ENCODE assay signal across 18 cellular contexts in genomic region chr1:17040135-17040534, GRCh38. TPM values are rescaled to one million over a fixed set of nuclear protein-coding genes. Genes with fewer than 3 reads are reported as not detected.
A peak's percentile ranks its signal among the peaks of the same experiment; 100 is the strongest.
DNase-seq lines count a peak whose midpoint lies in the region; ATAC-seq and TF ChIP-seq lines count a peak whose summit lies in the region.
"Had no signal": no experiment of that assay in that cellular context is flagged by ENCODE, and none has a peak within 500 bp of the region (broad histone marks: within the 10 kb centered on the region; RNA-seq: fewer than 3 reads in every experiment).

No MANE protein-coding gene starts in this region.

- CTCF ChIA-PET in mammary epithelial cell (lab: Charles Lee; ENCODE audit: low non-redundant PET): interaction anchor here (0.7 kb wide), 1 partner anchor 514 kb away, joined by 9 read pairs; no protein-coding TSS in a partner anchor

- in situ Hi-C loops in mammary epithelial cell (cut with MboI; ENCODE audit: low sequenced_read_pairs in 2 of 2): loop anchor here (25.0 kb wide), 2 partner anchors 403 to 428 kb away; partner anchors contain the start of gene NBPF1 (in 1 of the 2)

- WGBS in mammary epithelial cell (ENCODE audit: low coverage, missing lambda C conversion rate): 67% methylated on average over 1 of the region's 1 CpG

- H3K4me3 ChIP-seq in KMS-11 (IDR thresholded peaks at IDR 0.05; ENCODE audit: insufficient read depth, low read depth, low read length) (no peak overlapping the region), mammary epithelial cell (replicated peaks in 1 of 3; ENCODE audit: insufficient read depth in 1 of 3, low read depth in 2 of 3, low read length in 3 of 3) (no peak overlapping the region)
- H3K4me3 ChIP-seq: A549 had no signal

- TF ChIP-seq CTCF in KMS-11 (conservative IDR thresholded peaks at IDR 0.05; ENCODE audit: low read depth, low read length) (no peak), mammary epithelial cell (conservative IDR thresholded peaks at IDR 0.05 in 1 of 2, IDR thresholded peaks at IDR 0.05 in 1 of 2; ENCODE audit: extremely low read depth in 1 of 2, insufficient read depth in 1 of 2, low read depth in 1 of 2, low read length in 2 of 2) (no peak)

- no peak overlapping the region; the same call in 1 of the 2 replicates for H3K27ac ChIP-seq in KMS-11
- no peak overlapping the region for H3K27ac ChIP-seq in mammary epithelial cell (ENCODE audit: insufficient read depth, low read depth, low read length)
- H3K27ac ChIP-seq: 22Rv1, A549, C4-2B had no signal

- H3K27me3 ChIP-seq in KMS-11 (ENCODE audit: insufficient read depth, low read depth) (no peaks in the 10 kb centered on the region), mammary epithelial cell (ENCODE audit: insufficient read depth, low read length) (no peaks in the 10 kb centered on the region)

- H3K4me3 Mint-ChIP-seq in activated T-cell treated with anti-CD3 and anti-CD28 coated beads, Interleukin-2, amount 50 U/mL, for 72 hours: no peak overlapping the region
- no peak overlapping the region for H3K4me3 Mint-ChIP-seq in activated T-cell treated with anti-CD3 and anti-CD28 coated beads, Interleukin-2, amount 50 U/mL, for 4 hours
- H3K4me3 Mint-ChIP-seq in dendritic cell treated with granulocyte-macrophage colony-stimulating factor and Interleukin-4, amounts not matched to agents 40 ng/mL and 50 ng/mL, for 4 days: no peak overlapping the region
- H3K4me3 Mint-ChIP-seq: CD4-positive, alpha-beta T cell; IgD-negative memory B cell had no signal

- H3K36me3 ChIP-seq in KMS-11 (ENCODE audit: insufficient read depth) (0 out of 2 replicates have a peak, but pooled peaks cover 4% of the 10 kb centered on the region), mammary epithelial cell (ENCODE audit: insufficient read depth, low read length) (peaks cover 29% of the 10 kb centered on the region)

- peak overlapping the region; percentile 70 for H3K27ac Mint-ChIP-seq in activated T-cell treated with anti-CD3 and anti-CD28 coated beads, Interleukin-2, amount 50 U/mL, for 72 hours
- peak overlapping the region; percentile 39 for H3K27ac Mint-ChIP-seq in dendritic cell treated with granulocyte-macrophage colony-stimulating factor and Interleukin-4, amounts not matched to agents 40 ng/mL and 50 ng/mL, for 4 days
- H3K27ac Mint-ChIP-seq: CD4-positive, alpha-beta T cell; IgD-negative memory B cell had no signal

- H3K27me3 Mint-ChIP-seq in activated T-cell treated with anti-CD3 and anti-CD28 coated beads, Interleukin-2, amount 50 U/mL, for 72 hours (ENCODE audit: low read depth): no peaks in the 10 kb centered on the region
- H3K27me3 Mint-ChIP-seq in activated T-cell treated with anti-CD3 and anti-CD28 coated beads, Interleukin-2, amount 50 U/mL, for 4 hours (ENCODE audit: low read depth): no peaks in the 10 kb centered on the region
- H3K27me3 Mint-ChIP-seq in dendritic cell treated with granulocyte-macrophage colony-stimulating factor and Interleukin-4, amounts not matched to agents 40 ng/mL and 50 ng/mL, for 4 days: no peaks in the 10 kb centered on the region
- H3K27me3 Mint-ChIP-seq: CD4-positive, alpha-beta T cell; IgD-negative memory B cell had no signal

- no peaks in the 10 kb centered on the region for H3K4me1 Mint-ChIP-seq in activated T-cell treated with anti-CD3 and anti-CD28 coated beads, Interleukin-2, amount 50 U/mL, for 72 hours (ENCODE audit: low read depth)
- peaks cover 4% of the 10 kb centered on the region for H3K4me1 Mint-ChIP-seq in activated T-cell treated with anti-CD3 and anti-CD28 coated beads, Interleukin-2, amount 50 U/mL, for 4 hours (ENCODE audit: low read depth)
- H3K4me1 Mint-ChIP-seq in dendritic cell treated with granulocyte-macrophage colony-stimulating factor and Interleukin-4, amounts not matched to agents 40 ng/mL and 50 ng/mL, for 4 days (ENCODE audit: low read depth): peaks cover 35% of the 10 kb centered on the region

- H3K4me1 ChIP-seq in KMS-11 (ENCODE audit: low read depth, poor library complexity, severe bottlenecking): peaks cover 35% of the 10 kb centered on the region
- no peaks in the 10 kb centered on the region for H3K4me1 ChIP-seq in mammary epithelial cell (ENCODE audit: insufficient read depth, low read length)
- H3K4me1 ChIP-seq: A549, Caco-2 had no signal

- BruUV-seq in mammary epithelial cell (replicated peaks; lab: Mats Ljungman, UMichigan): no TSS peak

- DNase-seq in activated T-cell treated with anti-CD3 and anti-CD28 coated beads, Interleukin-2, amount 50 U/mL, for 72 hours: no peak
- no peak for DNase-seq in activated T-cell treated with anti-CD3 and anti-CD28 coated beads, Interleukin-2, amount 50 U/mL, for 4 hours
- no peak for DNase-seq in mammary epithelial cell
- DNase-seq in activated CD4-positive, alpha-beta T cell treated with anti-CD3 and anti-CD28 coated beads for 4 hours: no peak
- DNase-seq: AML-193; Caco-2; CD4-positive, alpha-beta T cell; GOT3; H7 had no signal

- intact Hi-C loops in dendritic cell treated with granulocyte-macrophage colony-stimulating factor and Interleukin-4, amounts not matched to agents 40 ng/mL and 50 ng/mL, for 4 days (cut with micrococcal nuclease): no loop called here
- intact Hi-C loops in mammary epithelial cell (cut with micrococcal nuclease): no loop called here

- H3K79me2 ChIP-seq in KMS-11 (ENCODE audit: insufficient read depth, low read depth) (peaks cover 11% of the 10 kb centered on the region), mammary epithelial cell (ENCODE audit: insufficient read depth, low read length) (peaks cover 27% of the 10 kb centered on the region)

- no peaks in the 10 kb centered on the region for H3K9me3 Mint-ChIP-seq in activated T-cell treated with anti-CD3 and anti-CD28 coated beads, Interleukin-2, amount 50 U/mL, for 72 hours
- H3K9me3 Mint-ChIP-seq in activated T-cell treated with anti-CD3 and anti-CD28 coated beads, Interleukin-2, amount 50 U/mL, for 4 hours: no peaks in the 10 kb centered on the region
- H3K9me3 Mint-ChIP-seq in dendritic cell treated with granulocyte-macrophage colony-stimulating factor and Interleukin-4, amounts not matched to agents 40 ng/mL and 50 ng/mL, for 4 days: no peaks in the 10 kb centered on the region
- H3K9me3 Mint-ChIP-seq: CD4-positive, alpha-beta T cell; IgD-negative memory B cell had no signal

- H4K20me1 ChIP-seq in KMS-11 (ENCODE audit: insufficient read depth): no peaks in the 10 kb centered on the region
- no peaks in the 10 kb centered on the region for H4K20me1 ChIP-seq in mammary epithelial cell (ENCODE audit: insufficient read depth, low read length)

- H3K4me2 ChIP-seq in KMS-11 (peak overlapping the region; percentile 16; the same call in 1 of the 2 replicates), mammary epithelial cell (ENCODE audit: insufficient read depth, low read depth, low read length) (no peak overlapping the region)
- H3K4me2 ChIP-seq: A549 had no signal

- H3K36me3 Mint-ChIP-seq in activated T-cell treated with anti-CD3 and anti-CD28 coated beads, Interleukin-2, amount 50 U/mL, for 72 hours (ENCODE audit: insufficient read depth in 2 of 2): peaks cover 2 to 9% of the 10 kb centered on the region in 2 donors
- peaks cover 15% of the 10 kb centered on the region for H3K36me3 Mint-ChIP-seq in activated T-cell treated with anti-CD3 and anti-CD28 coated beads, Interleukin-2, amount 50 U/mL, for 4 hours (ENCODE audit: insufficient read depth)
- peaks cover 85% of the 10 kb centered on the region for H3K36me3 Mint-ChIP-seq in dendritic cell treated with granulocyte-macrophage colony-stimulating factor and Interleukin-4, amounts not matched to agents 40 ng/mL and 50 ng/mL, for 4 days (ENCODE audit: low read depth)
- H3K36me3 Mint-ChIP-seq: IgD-negative memory B cell had no signal

- ATAC-seq in activated T-cell treated with anti-CD3 and anti-CD28 coated beads, Interleukin-2, amount 50 U/mL, for 72 hours (replicated peaks in 1 of 2): no peak
- ATAC-seq in activated T-cell treated with anti-CD3 and anti-CD28 coated beads, Interleukin-2, amount 50 U/mL, for 4 hours: no peak
- no peak for ATAC-seq in HG03097 (IDR thresholded peaks at IDR 0.05; ENCODE audit: low FRiP score, unreplicated experiment)
- ATAC-seq: A549, HCT116, HepG2 had no signal

- no peaks in the 10 kb centered on the region for H3K9me3 ChIP-seq in mammary epithelial cell (replicated peaks; ENCODE audit: insufficient read depth, low read length)
- H3K9me3 ChIP-seq: A549, Caco-2 had no signal

- no peak overlapping the region for H2AFZ ChIP-seq in KMS-11 (ENCODE audit: low read depth)
- no peak overlapping the region for H2AFZ ChIP-seq in mammary epithelial cell (ENCODE audit: low read depth, low read length)

- H3K9ac ChIP-seq in KMS-11 (no peak overlapping the region), mammary epithelial cell (ENCODE audit: insufficient read depth, low read length) (no peak overlapping the region)

- dilution Hi-C loops in mammary epithelial cell (cut with HindIII; ENCODE audit: low sequenced_read_pairs): loop anchor here (5.0 kb wide), 2 partner anchors 38 to 68 kb away; no protein-coding TSS in a partner anchor

RNA-seq across cellular contexts. Expression of gene SDHB, which starts 13.7 kb away (rescaled TPM):
- total RNA-seq in activated T-cell treated with anti-CD3 and anti-CD28 coated beads, Interleukin-2, amount 50 U/mL, for 72 hours: 100 to 1,000 TPM in 1 of 2 donors, 10 to 100 TPM in 1; 98.2 to 101 TPM
- total RNA-seq in activated T-cell treated with anti-CD3 and anti-CD28 coated beads, Interleukin-2, amount 50 U/mL, for 4 hours: 100 to 1,000 TPM; 159 to 179 (median 176) TPM
- 100 to 1,000 TPM in 1 of 2 donors, 10 to 100 TPM in 1; 73.5 to 106 TPM for total RNA-seq in mammary epithelial cell
- polyA plus RNA-seq in mammary epithelial cell: 154 TPM
- 337 TPM for polyA minus RNA-seq in mammary epithelial cell

RNA-seq across cellular contexts. Expression of gene ATP13A2, which starts 28.4 kb away (rescaled TPM):
- total RNA-seq in activated T-cell treated with anti-CD3 and anti-CD28 coated beads, Interleukin-2, amount 50 U/mL, for 72 hours: 10 to 100 TPM; 22.2 to 23.8 TPM
- total RNA-seq in activated T-cell treated with anti-CD3 and anti-CD28 coated beads, Interleukin-2, amount 50 U/mL, for 4 hours: 10 to 100 TPM; 48.0 to 55.1 (median 48.3) TPM
- 100 to 1,000 TPM in 1 of 2 donors, 10 to 100 TPM in 1; 97.1 to 180 TPM for total RNA-seq in mammary epithelial cell
- polyA plus RNA-seq in mammary epithelial cell: 80.2 TPM
- polyA minus RNA-seq in mammary epithelial cell: 162 TPM

RNA-seq across cellular contexts. Expression of gene MFAP2, which starts 59.7 kb away (rescaled TPM):
- total RNA-seq in activated T-cell treated with anti-CD3 and anti-CD28 coated beads, Interleukin-2, amount 50 U/mL, for 72 hours: under 1 TPM; 0.37 to 0.67 TPM
- total RNA-seq in activated T-cell treated with anti-CD3 and anti-CD28 coated beads, Interleukin-2, amount 50 U/mL, for 4 hours: under 1 TPM in 1 of 3 donors, not detected in 2; 0.26 TPM
- 10 to 100 TPM in 1 of 2 donors, 1 to 10 TPM in 1; 4.4 to 12.8 TPM for total RNA-seq in mammary epithelial cell
- polyA plus RNA-seq in mammary epithelial cell: 3.6 TPM
- not detected for polyA minus RNA-seq in mammary epithelial cell
- total RNA-seq: CD4-positive, alpha-beta T cell had no signal
